In the genomic region with DNA sequence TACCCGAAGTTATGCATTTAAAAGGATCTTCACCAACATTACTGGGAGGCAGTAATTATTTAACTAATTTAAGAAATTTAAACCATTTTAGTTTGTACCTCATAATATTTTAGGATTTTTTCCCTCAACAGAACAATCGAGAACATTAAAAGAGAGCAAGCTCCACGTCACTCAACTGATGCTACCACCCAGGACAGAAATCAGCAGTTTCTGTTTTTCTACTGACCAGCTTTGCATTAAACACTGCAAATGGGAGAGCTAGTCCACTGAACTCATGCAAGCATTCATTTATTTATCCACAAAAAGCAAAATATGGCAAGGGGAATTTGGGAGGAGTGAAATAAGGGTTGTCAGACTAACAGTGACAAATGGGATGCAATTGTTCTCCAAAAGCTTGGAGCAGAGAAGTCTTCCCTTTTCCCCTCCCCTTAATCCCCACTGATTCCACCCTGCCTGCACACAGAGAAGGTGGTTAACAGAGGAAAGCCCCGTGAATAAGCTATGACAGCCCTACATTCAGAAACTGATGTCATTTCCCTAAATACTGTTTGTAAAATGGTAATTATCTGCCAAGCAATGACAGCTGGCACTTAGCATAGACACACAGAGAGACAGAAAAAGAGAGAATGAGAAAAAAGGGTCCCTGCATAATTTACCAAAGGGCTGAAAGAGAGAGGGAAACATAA, we compare ENCODE assay signal across 13 cellular contexts.
DNase-seq lines count a peak whose midpoint lies in the region; ATAC-seq and TF ChIP-seq lines count a peak whose summit lies in the region.
"Had no signal": no experiment of that assay in that cellular context is flagged by ENCODE, and none has a peak within 500 bp of the region (broad histone marks: within the 10 kb centered on the region; RNA-seq: fewer than 3 reads in every experiment).

No MANE protein-coding gene starts in this region.

- ATAC-seq in GM19035 (IDR thresholded peaks at IDR 0.05; ENCODE audit: unreplicated experiment): peak; percentile 76
- ATAC-seq in HG02623 (IDR thresholded peaks at IDR 0.05; ENCODE audit: unreplicated experiment): peak; percentile 83
- ATAC-seq in Right ventricle myocardium superior (ENCODE audit: poor library complexity): no peak
- ATAC-seq: HepG2 had no signal

- H3K27me3 Mint-ChIP-seq in glutamatergic neuron (ENCODE audit: unreplicated experiment): peaks cover 2% of the 10 kb centered on the region

- no peak overlapping the region for H3K4me3 Mint-ChIP-seq in glutamatergic neuron (ENCODE audit: unreplicated experiment)

- H3K36me3 Mint-ChIP-seq in glutamatergic neuron (ENCODE audit: unreplicated experiment): no peaks in the 10 kb centered on the region

- H3K27ac Mint-ChIP-seq in glutamatergic neuron (ENCODE audit: unreplicated experiment): peak overlapping the region; percentile 30

- H3K9me3 Mint-ChIP-seq in glutamatergic neuron (ENCODE audit: unreplicated experiment): peaks cover 1% of the 10 kb centered on the region

- no peaks in the 10 kb centered on the region for H3K27me3 ChIP-seq in HL-60 (ENCODE audit: insufficient read depth, poor library complexity, severe bottlenecking)

- DNase-seq in HL-60 (ENCODE audit: low read depth in 1 of 2, low spot score in 1 of 2): no peak
- DNase-seq in glutamatergic neuron: no peak
- DNase-seq in iPS-NIHi7 (ENCODE audit: extremely low spot score): no peak
- DNase-seq in Right ventricle myocardium superior: no peak
- DNase-seq in NCI-H226: no peak
- DNase-seq: activated T-cell treated with anti-CD3 and anti-CD28 coated beads for 4 hours; central memory CD4-positive, alpha-beta T cell; DMS53; T1000 had no signal

- peaks cover 18% of the 10 kb centered on the region for H3K4me1 Mint-ChIP-seq in glutamatergic neuron (ENCODE audit: low read depth, unreplicated experiment)

- peak overlapping the region; percentile 72 for H3K27ac ChIP-seq in HL-60 (replicated peaks)
- H3K27ac ChIP-seq: thoracic aorta had no signal

- H3K4me3 ChIP-seq in HL-60 (replicated peaks; ENCODE audit: insufficient read depth, low read length): no peak overlapping the region
- H3K4me3 ChIP-seq: thoracic aorta had no signal

- TF ChIP-seq CTCF in HL-60 (IDR thresholded peaks at IDR 0.05; ENCODE audit: insufficient read depth, low read length): no peak
- no peak for TF ChIP-seq CTCF in glutamatergic neuron (IDR thresholded peaks at IDR 0.05; ENCODE audit: partially characterized antibody, unreplicated experiment)

- intact Hi-C loops in Right ventricle myocardium superior (cut with DNase I): no loop called here
